In the genomic region with DNA sequence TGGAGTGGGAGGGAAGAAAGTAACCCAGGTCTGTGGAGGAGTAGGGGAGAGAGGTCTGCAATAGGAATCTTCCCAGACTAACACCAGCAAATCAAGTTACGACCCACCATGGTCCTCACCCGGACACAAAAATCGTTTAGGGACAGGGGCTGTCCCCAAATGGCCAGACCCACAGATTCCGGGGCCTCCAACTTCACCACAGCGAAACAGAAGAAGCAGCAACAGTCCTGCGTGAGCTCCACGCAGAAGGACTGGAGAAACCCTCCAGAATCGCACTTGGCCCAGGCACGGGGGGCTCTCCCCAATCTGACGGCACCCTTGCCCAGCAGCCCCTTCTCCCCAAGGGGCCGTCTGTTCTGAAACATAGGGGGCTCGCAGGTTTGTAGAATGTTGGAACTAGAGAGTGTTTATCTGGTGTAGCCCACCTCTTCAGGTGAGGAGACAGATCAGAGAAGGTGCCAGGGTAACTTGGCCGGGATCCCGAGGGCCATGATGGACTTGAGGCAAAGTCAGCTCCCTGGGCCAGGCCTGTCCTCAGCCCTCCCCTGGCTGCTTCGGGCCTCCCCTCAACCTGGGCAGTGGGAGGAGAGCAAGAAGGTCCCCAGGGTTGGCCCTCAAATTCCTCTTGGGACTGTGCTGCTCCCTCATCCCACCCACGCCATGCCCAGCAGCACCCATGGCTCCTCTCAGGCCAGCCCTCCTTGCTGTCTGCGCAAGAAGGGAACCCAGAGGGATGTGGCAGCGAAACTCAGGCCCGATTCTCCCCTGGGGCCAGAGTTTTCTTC, we compare ENCODE assay signal across 15 cellular contexts.
A peak's percentile ranks its signal among the peaks of the same experiment; 100 is the strongest.
DNase-seq lines count a peak whose midpoint lies in the region; ATAC-seq and TF ChIP-seq lines count a peak whose summit lies in the region.
"Had no signal": no experiment of that assay in that cellular context is flagged by ENCODE, and none has a peak within 500 bp of the region (broad histone marks: within the 10 kb centered on the region; RNA-seq: fewer than 3 reads in every experiment).

No MANE protein-coding gene starts in this region.

- H3K36me3 Mint-ChIP-seq in activated CD4-positive, alpha-beta memory T cell treated with anti-CD3 and anti-CD28 coated beads for 36 hours: peaks cover 16% of the 10 kb centered on the region

- H3K27ac Mint-ChIP-seq in activated CD4-positive, alpha-beta memory T cell treated with anti-CD3 and anti-CD28 coated beads for 36 hours: no peak overlapping the region
- peak overlapping the region; percentile 31 to 66 for H3K27ac Mint-ChIP-seq in stimulated activated naive CD8-positive, alpha-beta T cell treated with anti-CD3 and anti-CD28 coated beads, Interleukin-15, amount 100 ng/mL, for 72 hours

- H3K36me3 ChIP-seq in right atrium auricular region: peaks cover 18% of the 10 kb centered on the region
- H3K36me3 ChIP-seq: ovary had no signal

- H3K4me3 ChIP-seq in right atrium auricular region (no peak overlapping the region), right cardiac atrium (ENCODE audit: low read length) (no peak overlapping the region)
- H3K4me3 ChIP-seq: ovary, tibial artery had no signal

- POLR2A ChIA-PET in activated CD4-positive, alpha-beta memory T cell treated with anti-CD3 and anti-CD28 coated beads for 36 hours (lab: Charles Lee): no interaction called here

- H3K27ac ChIP-seq in right atrium auricular region (no peak overlapping the region), right cardiac atrium (ENCODE audit: low read length) (no peak overlapping the region)
- H3K27ac ChIP-seq: ovary, tibial artery had no signal

- ATAC-seq in right cardiac atrium: no peak
- ATAC-seq in stimulated activated naive CD8-positive, alpha-beta T cell treated with anti-CD3 and anti-CD28 coated beads, Interleukin-15, amount 100 ng/mL, for 72 hours: no peak

- no peak overlapping the region for H3K4me3 Mint-ChIP-seq in activated CD4-positive, alpha-beta memory T cell treated with anti-CD3 and anti-CD28 coated beads for 36 hours
- no peak overlapping the region for H3K4me3 Mint-ChIP-seq in stimulated activated naive CD8-positive, alpha-beta T cell treated with anti-CD3 and anti-CD28 coated beads, Interleukin-15, amount 100 ng/mL, for 72 hours

- WGBS in right cardiac atrium: 97% methylated on average over 19 of the region's 19 CpGs

- H3K9me3 Mint-ChIP-seq in activated CD4-positive, alpha-beta memory T cell treated with anti-CD3 and anti-CD28 coated beads for 36 hours: no peaks in the 10 kb centered on the region
- peaks cover 0 to 8% of the 10 kb centered on the region in 2 donors for H3K9me3 Mint-ChIP-seq in stimulated activated naive CD8-positive, alpha-beta T cell treated with anti-CD3 and anti-CD28 coated beads, Interleukin-15, amount 100 ng/mL, for 72 hours

- peak; percentile 52 for DNase-seq in right atrium auricular region (ENCODE audit: low spot score)
- DNase-seq in right cardiac atrium: no peak
- DNase-seq in activated CD4-positive, alpha-beta memory T cell treated with anti-CD3 and anti-CD28 coated beads for 36 hours: peak; percentile 3
- peak; percentile 79 for DNase-seq in mesenteric fat pad (ENCODE audit: low spot score)
- peak in 1 of 2 donors; percentile 8 for DNase-seq in stimulated activated naive CD8-positive, alpha-beta T cell treated with anti-CD3 and anti-CD28 coated beads, Interleukin-15, amount 100 ng/mL, for 72 hours
- no peak for DNase-seq in stimulated activated naive CD4-positive, alpha-beta T cell (lab: John Stamatoyannopoulos, UW)
- DNase-seq in NCI-H1694 treated with DMSO at 0.1 percent for 48 hours (lab: John Stamatoyannopoulos, UW): no peak
- DNase-seq: DMS153; foreskin melanocyte; H7; KG1; NCI-H524 treated with DMSO at 0.1 percent for 48 hours; ovary; stimulated activated CD4-positive, alpha-beta T cell treated with anti-CD3 and anti-CD28 coated beads, Interleukin-4, amount 100 ng/mL, for 1 hour; tibial artery had no signal

- no peaks in the 10 kb centered on the region for H3K27me3 ChIP-seq in right atrium auricular region
- no peaks in the 10 kb centered on the region for H3K27me3 ChIP-seq in right cardiac atrium (ENCODE audit: control insufficient read depth, insufficient read depth)
- H3K27me3 ChIP-seq: ovary, tibial artery had no signal

- CTCF ChIA-PET in activated CD4-positive, alpha-beta memory T cell treated with anti-CD3 and anti-CD28 coated beads for 36 hours (lab: Charles Lee): interaction anchor here (1.1 to 12.9 kb wide), 6 partner anchors 8 to 120 kb away, joined by 3 to 290 read pairs (median 25); no protein-coding TSS in a partner anchor

- TF ChIP-seq CTCF in right atrium auricular region (IDR thresholded peaks at IDR 0.05): no peak

- peaks cover 0 to 13% of the 10 kb centered on the region in 2 donors for H3K4me1 ChIP-seq in right atrium auricular region
- H3K4me1 ChIP-seq in right cardiac atrium (ENCODE audit: control insufficient read depth, insufficient read depth, low read length): peaks cover 2% of the 10 kb centered on the region
- H3K4me1 ChIP-seq: tibial artery had no signal

- no peaks in the 10 kb centered on the region for H3K27me3 Mint-ChIP-seq in activated CD4-positive, alpha-beta memory T cell treated with anti-CD3 and anti-CD28 coated beads for 36 hours
- H3K27me3 Mint-ChIP-seq in stimulated activated naive CD8-positive, alpha-beta T cell treated with anti-CD3 and anti-CD28 coated beads, Interleukin-15, amount 100 ng/mL, for 72 hours: no peaks in the 10 kb centered on the region

- H3K4me1 Mint-ChIP-seq in activated CD4-positive, alpha-beta memory T cell treated with anti-CD3 and anti-CD28 coated beads for 36 hours (ENCODE audit: low read depth): peaks cover 38% of the 10 kb centered on the region
- H3K4me1 Mint-ChIP-seq in stimulated activated naive CD8-positive, alpha-beta T cell treated with anti-CD3 and anti-CD28 coated beads, Interleukin-15, amount 100 ng/mL, for 72 hours: peaks cover 66% of the 10 kb centered on the region

- H3K9me3 ChIP-seq in right atrium auricular region (no peaks in the 10 kb centered on the region), right cardiac atrium (ENCODE audit: control insufficient read depth, low read length) (no peaks in the 10 kb centered on the region)
- H3K9me3 ChIP-seq: ovary, tibial artery had no signal

- intact Hi-C loops in right cardiac atrium (cut with DNase I): no loop called here
- intact Hi-C loops in activated CD4-positive, alpha-beta memory T cell treated with anti-CD3 and anti-CD28 coated beads for 36 hours (cut with micrococcal nuclease): no loop called here

Comparison
In these comparisons a context has a peak if more than half of its experiments do, and no peak if none do; other contexts are left out.
1. DNase-seq: peak in right atrium auricular region (single experiment), activated CD4-positive, alpha-beta memory T cell treated with anti-CD3 and anti-CD28 coated beads for 36 hours (single experiment) and mesenteric fat pad (single experiment); none in right cardiac atrium (0 of 3), stimulated activated naive CD4-positive, alpha-beta T cell (0 of 6) and NCI-H1694 treated with DMSO at 0.1 percent for 48 hours (single experiment).